ENCODE assay signal across 6 cellular contexts in genomic region chr22:23660381-23660780, GRCh38. TPM values are rescaled to one million over a fixed set of nuclear protein-coding genes. Genes with fewer than 3 reads are reported as not detected.
"Had no signal": no experiment of that assay in that cellular context is flagged by ENCODE, and none has a peak within 500 bp of the region (broad histone marks: within the 10 kb centered on the region; RNA-seq: fewer than 3 reads in every experiment).

No MANE protein-coding gene starts in this region.

RNA-seq across cellular contexts. Expression of gene DRICH1, which starts 28.3 kb away (rescaled TPM):
- total RNA-seq: M059J, SJCRH30, SK-MEL-5 had no signal

RNA-seq across cellular contexts. Expression of gene RGL4, which starts 30.4 kb away (rescaled TPM):
- total RNA-seq: K562, M059J, PC-3, Peyer's patch, SJCRH30, SK-MEL-5 had no signal
- polyA plus RNA-seq: K562 had no signal
